23 cellular contexts compared by ENCODE assay signal in genomic region chr20:63065911-63066310, GRCh38. TPM values are rescaled to one million over a fixed set of nuclear protein-coding genes. Genes with fewer than 3 reads are reported as not detected.
A peak's percentile ranks its signal among the peaks of the same experiment; 100 is the strongest.
DNase-seq lines count a peak whose midpoint lies in the region; ATAC-seq and TF ChIP-seq lines count a peak whose summit lies in the region.
"Had no signal": no experiment of that assay in that cellular context is flagged by ENCODE, and none has a peak within 500 bp of the region (broad histone marks: within the 10 kb centered on the region; RNA-seq: fewer than 3 reads in every experiment).

No MANE protein-coding gene starts in this region.

- H3K4me3 Mint-ChIP-seq in chondrocyte (ENCODE audit: unreplicated experiment): no peak overlapping the region
- H3K4me3 Mint-ChIP-seq in neural progenitor cell: no peak overlapping the region
- H3K4me3 Mint-ChIP-seq: CD4-positive, alpha-beta memory T cell; GM23338 had no signal

- H3K9me3 ChIP-seq in lower lobe of right lung (no peaks in the 10 kb centered on the region), suprapubic skin (no peaks in the 10 kb centered on the region), neural progenitor cell (ENCODE audit: low read depth) (no peaks in the 10 kb centered on the region)

- H3K79me2 ChIP-seq in neural progenitor cell (ENCODE audit: low read depth): no peaks in the 10 kb centered on the region

- H3K36me3 Mint-ChIP-seq in chondrocyte (ENCODE audit: low read depth) (no peaks in the 10 kb centered on the region), neural progenitor cell (no peaks in the 10 kb centered on the region)
- H3K36me3 Mint-ChIP-seq: CD4-positive, alpha-beta memory T cell had no signal

- 67% methylated on average over 7 of the region's 16 CpGs for WGBS in suprapubic skin

- H3K27me3 Mint-ChIP-seq in chondrocyte (ENCODE audit: low read depth) (peaks cover 37% of the 10 kb centered on the region), neural progenitor cell (ENCODE audit: insufficient read depth, low read depth) (peaks cover 36% of the 10 kb centered on the region)

- peaks cover 3% of the 10 kb centered on the region for H3F3A ChIP-seq in neural progenitor cell (ENCODE audit: low read depth)

- peaks cover 21% of the 10 kb centered on the region for H4K20me1 ChIP-seq in neural progenitor cell (ENCODE audit: low read depth)

- H3K36me3 ChIP-seq in lower lobe of right lung: no peaks in the 10 kb centered on the region
- H3K36me3 ChIP-seq in suprapubic skin: no peaks in the 10 kb centered on the region
- no peaks in the 10 kb centered on the region for H3K36me3 ChIP-seq in neural progenitor cell

- ATAC-seq in lower lobe of right lung: no peak
- ATAC-seq in GM21367 (IDR thresholded peaks at IDR 0.05; ENCODE audit: unreplicated experiment): no peak
- ATAC-seq: GM12878, GM23338, HCT116, K562 had no signal

- H3K27me3 ChIP-seq in lower lobe of right lung (ENCODE audit: low read depth) (peaks cover 67% of the 10 kb centered on the region), suprapubic skin (peaks cover 79% of the 10 kb centered on the region), neural progenitor cell (peaks cover 11% of the 10 kb centered on the region)

- H3K9me3 Mint-ChIP-seq in chondrocyte (ENCODE audit: low read depth): no peaks in the 10 kb centered on the region
- no peaks in the 10 kb centered on the region for H3K9me3 Mint-ChIP-seq in neural progenitor cell

- no peaks in the 10 kb centered on the region for H3K4me1 Mint-ChIP-seq in chondrocyte (ENCODE audit: low read depth)
- H3K4me1 Mint-ChIP-seq in neural progenitor cell: peaks cover 4% of the 10 kb centered on the region

- TF ChIP-seq CTCF in chondrocyte (IDR thresholded peaks at IDR 0.05) (no peak), lower lobe of right lung (IDR thresholded peaks at IDR 0.05) (no peak), suprapubic skin (IDR thresholded peaks at IDR 0.05) (no peak), neural progenitor cell (IDR thresholded peaks at IDR 0.05) (no peak)

- H3K4me2 ChIP-seq in neural progenitor cell: no peak overlapping the region
- H3K4me2 ChIP-seq: GM23338 had no signal

- H3K27ac ChIP-seq in lower lobe of right lung (no peak overlapping the region), suprapubic skin (no peak overlapping the region), neural progenitor cell (no peak overlapping the region)
- H3K27ac ChIP-seq: 22Rv1 had no signal

- H3K4me1 ChIP-seq in lower lobe of right lung (no peaks in the 10 kb centered on the region), suprapubic skin (no peaks in the 10 kb centered on the region), neural progenitor cell (no peaks in the 10 kb centered on the region)

- DNase-seq in activated naive CD4-positive, alpha-beta T cell treated with anti-CD3 and anti-CD28 coated beads, Interleukin-2, amount 50 U/mL, for 16 hours: peak; percentile 3
- DNase-seq in activated naive CD4-positive, alpha-beta T cell (lab: John Stamatoyannopoulos, UW): no peak
- peak; percentile 82 for DNase-seq in chondrocyte (ENCODE audit: low spot score)
- DNase-seq in lower lobe of right lung: peak; percentile 21
- peak; percentile 22 to 52 for DNase-seq in suprapubic skin (ENCODE audit: low spot score in 2 of 2)
- no peak for DNase-seq in UCSD-AML1 (lab: John Stamatoyannopoulos, UW; ENCODE audit: unreplicated experiment)
- no peak for DNase-seq in neural progenitor cell (ENCODE audit: low spot score)
- DNase-seq: CD4-positive, alpha-beta memory T cell; DMS153; GDM1; NCI-H1105; NCI-H2081 treated with DMSO at 0.1 percent for 48 hours; NK-92 treated with Interleukin-12 subunit alpha and Interleukin-12 subunit beta, amount 100 ng/mL, for 24 hours; SIG-M5 had no signal

- no peak for TF ChIP-seq POLR2A in suprapubic skin (IDR thresholded peaks at IDR 0.05)

- intact Hi-C loops in lower lobe of right lung (cut with DNase I): no loop called here

- no peak overlapping the region for H2AFZ ChIP-seq in neural progenitor cell (replicated peaks)
- H2AFZ ChIP-seq: GM23338 had no signal

- no peak overlapping the region for H3K9ac ChIP-seq in neural progenitor cell

- H3K27ac Mint-ChIP-seq in chondrocyte (ENCODE audit: unreplicated experiment) (no peak overlapping the region), neural progenitor cell (no peak overlapping the region)
- H3K27ac Mint-ChIP-seq: CD4-positive, alpha-beta memory T cell; GM23338 had no signal

- TF ChIP-seq EP300 in suprapubic skin (IDR thresholded peaks at IDR 0.05): no peak

- H3K4me3 ChIP-seq in lower lobe of right lung (no peak overlapping the region), suprapubic skin (no peak overlapping the region), neural progenitor cell (no peak overlapping the region)
- H3K4me3 ChIP-seq: GM12878, GM23338, K562 had no signal

RNA-seq across cellular contexts. Expression of gene BHLHE23, which starts 59.1 kb away (rescaled TPM):
- not detected in 3 replicates for total RNA-seq in chondrocyte
- total RNA-seq in lower lobe of right lung: not detected
- not detected for total RNA-seq in suprapubic skin
- 0.22 TPM in 1 of 2 replicates, not detected in the other for total RNA-seq in neural progenitor cell (ENCODE audit: low replicate concordance)
- total RNA-seq: CD4-positive, alpha-beta memory T cell; Daoy; K562; NCI-H460; OCI-LY7 had no signal

Comparison
In these comparisons a context has a peak if more than half of its experiments do, and no peak if none do; other contexts are left out.
1. DNase-seq: peak in activated naive CD4-positive, alpha-beta T cell treated with anti-CD3 and anti-CD28 coated beads, Interleukin-2, amount 50 U/mL, for 16 hours (single experiment), chondrocyte (single experiment), lower lobe of right lung (single experiment) and suprapubic skin (2 of 2); none in activated naive CD4-positive, alpha-beta T cell (0 of 4), UCSD-AML1 (single experiment) and neural progenitor cell (single experiment).